In the genomic region with DNA sequence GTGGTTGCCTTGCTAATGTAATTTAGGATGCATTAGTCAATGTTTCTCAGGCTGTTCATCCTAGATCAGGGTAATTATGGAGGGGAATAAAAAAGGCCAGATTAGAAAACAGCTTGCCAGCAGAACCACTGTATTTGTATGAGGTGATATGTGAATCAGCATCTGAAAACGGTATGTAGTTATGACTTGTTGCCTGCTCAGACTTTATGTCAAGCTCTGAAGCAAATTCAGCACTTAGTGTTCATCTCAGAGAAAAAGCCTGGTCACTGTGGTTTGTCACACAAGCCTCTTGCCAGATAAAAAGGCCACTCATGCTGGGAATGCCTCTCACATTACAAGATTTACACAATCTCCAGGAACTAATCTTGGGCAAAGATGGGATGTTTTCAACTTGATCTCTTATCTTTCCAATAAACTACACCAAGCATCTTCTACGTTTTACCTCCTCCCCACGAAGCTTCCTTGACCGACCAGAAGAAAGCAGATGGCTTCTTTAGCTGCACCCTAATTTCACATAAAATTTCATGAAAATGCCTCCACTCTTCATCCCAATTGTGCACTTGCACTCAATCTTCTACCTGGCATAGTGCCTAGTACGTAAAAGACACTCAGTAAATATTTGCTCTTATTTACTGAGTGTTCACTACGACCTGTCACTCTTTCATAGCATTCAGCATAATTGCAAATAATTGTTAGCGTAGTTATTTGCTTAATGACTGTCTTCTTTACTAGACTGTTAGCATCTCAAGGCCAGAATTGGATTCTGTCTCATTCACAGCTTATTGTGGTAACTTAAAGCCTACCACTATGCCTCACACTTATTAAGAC, we compare ENCODE assay signal across 1 cellular context.
TF ChIP-seq lines count a peak whose summit lies in the region.

No MANE protein-coding gene starts in this region.

TF ChIP-seq in HCT116, 20 proteins besides CTCF, POLR2A, EP300 and RAD21 (continued from another document):
- TF ChIP-seq ZNF274 (IDR thresholded peaks at IDR 0.05; ENCODE audit: low read depth, low read length) (no peak), EGR1 (IDR thresholded peaks at IDR 0.05; ENCODE audit: low read depth) (no peak), CEBPB (IDR thresholded peaks at IDR 0.05; ENCODE audit: low read depth) (no peak), SP1 (IDR thresholded peaks at IDR 0.05; ENCODE audit: low read depth) (no peak), CBX3 (IDR thresholded peaks at IDR 0.05; ENCODE audit: low read depth) (no peak), TCF7L2 (IDR thresholded peaks at IDR 0.05; ENCODE audit: borderline replicate concordance, extremely low read depth, insufficient read depth, insufficient read length) (no peak), ATF3 (IDR thresholded peaks at IDR 0.05) (no peak), POLR2AphosphoS5 (IDR thresholded peaks at IDR 0.05; ENCODE audit: low read depth, low read length) (no peak), EZH2phosphoT487 (IDR thresholded peaks at IDR 0.05; ENCODE audit: borderline replicate concordance) (no peak), ZFX (IDR thresholded peaks at IDR 0.05) (no peak)
- TF ChIP-seq, protein P1, sequence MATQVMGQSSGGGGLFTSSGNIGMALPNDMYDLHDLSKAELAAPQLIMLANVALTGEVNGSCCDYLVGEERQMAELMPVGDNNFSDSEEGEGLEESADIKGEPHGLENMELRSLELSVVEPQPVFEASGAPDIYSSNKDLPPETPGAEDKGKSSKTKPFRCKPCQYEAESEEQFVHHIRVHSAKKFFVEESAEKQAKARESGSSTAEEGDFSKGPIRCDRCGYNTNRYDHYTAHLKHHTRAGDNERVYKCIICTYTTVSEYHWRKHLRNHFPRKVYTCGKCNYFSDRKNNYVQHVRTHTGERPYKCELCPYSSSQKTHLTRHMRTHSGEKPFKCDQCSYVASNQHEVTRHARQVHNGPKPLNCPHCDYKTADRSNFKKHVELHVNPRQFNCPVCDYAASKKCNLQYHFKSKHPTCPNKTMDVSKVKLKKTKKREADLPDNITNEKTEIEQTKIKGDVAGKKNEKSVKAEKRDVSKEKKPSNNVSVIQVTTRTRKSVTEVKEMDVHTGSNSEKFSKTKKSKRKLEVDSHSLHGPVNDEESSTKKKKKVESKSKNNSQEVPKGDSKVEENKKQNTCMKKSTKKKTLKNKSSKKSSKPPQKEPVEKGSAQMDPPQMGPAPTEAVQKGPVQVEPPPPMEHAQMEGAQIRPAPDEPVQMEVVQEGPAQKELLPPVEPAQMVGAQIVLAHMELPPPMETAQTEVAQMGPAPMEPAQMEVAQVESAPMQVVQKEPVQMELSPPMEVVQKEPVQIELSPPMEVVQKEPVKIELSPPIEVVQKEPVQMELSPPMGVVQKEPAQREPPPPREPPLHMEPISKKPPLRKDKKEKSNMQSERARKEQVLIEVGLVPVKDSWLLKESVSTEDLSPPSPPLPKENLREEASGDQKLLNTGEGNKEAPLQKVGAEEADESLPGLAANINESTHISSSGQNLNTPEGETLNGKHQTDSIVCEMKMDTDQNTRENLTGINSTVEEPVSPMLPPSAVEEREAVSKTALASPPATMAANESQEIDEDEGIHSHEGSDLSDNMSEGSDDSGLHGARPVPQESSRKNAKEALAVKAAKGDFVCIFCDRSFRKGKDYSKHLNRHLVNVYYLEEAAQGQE (IDR thresholded peaks at IDR 0.05; ENCODE audit: low read depth) = no peak
